Comparison of ENCODE assay signal across 19 cellular contexts in genomic region chr7:66193146-66193725, GRCh38.
"Had no signal": no experiment of that assay in that cellular context is flagged by ENCODE, and none has a peak within 500 bp of the region (broad histone marks: within the 10 kb centered on the region; RNA-seq: fewer than 3 reads in every experiment).

No MANE protein-coding gene starts in this region.

- H3K27ac Mint-ChIP-seq: mesothelial cell of epicardium had no signal

- H3K9me3 ChIP-seq: esophagus muscularis mucosa, heart right ventricle, left lung, lower lobe of right lung, mucosa of descending colon had no signal

- H3K4me1 Mint-ChIP-seq: mesothelial cell of epicardium had no signal

- H3K27me3 ChIP-seq: dorsolateral prefrontal cortex, foreskin keratinocyte, heart right ventricle, left lung had no signal

- ATAC-seq: foreskin keratinocyte, heart right ventricle, left cardiac atrium, left lung, left ventricle myocardium superior, lower lobe of right lung, mucosa of descending colon had no signal

- H3K4me3 ChIP-seq: coronary artery, dorsolateral prefrontal cortex, esophagus muscularis mucosa, heart right ventricle, left lung, lower lobe of right lung, mucosa of descending colon had no signal

- H3K4me3 Mint-ChIP-seq: mesothelial cell of epicardium, naive B cell had no signal

- H3K36me3 ChIP-seq: esophagus muscularis mucosa, heart right ventricle, left lung, lower lobe of right lung had no signal

- H3K4me1 ChIP-seq: esophagus muscularis mucosa, foreskin keratinocyte, heart right ventricle, left lung, lower lobe of right lung had no signal

- H3K9me3 Mint-ChIP-seq: mesothelial cell of epicardium, naive B cell had no signal

- H3K27ac ChIP-seq: coronary artery, dorsolateral prefrontal cortex, esophagus muscularis mucosa, foreskin keratinocyte, heart right ventricle, left lung, lower lobe of right lung had no signal

- H3K36me3 Mint-ChIP-seq: mesothelial cell of epicardium, naive B cell had no signal

- DNase-seq: dermis blood vessel endothelial cell; dorsolateral prefrontal cortex; effector CD4-positive, alpha-beta T cell; effector memory CD4-positive, alpha-beta T cell; foreskin keratinocyte; glutamatergic neuron; head of caudate nucleus; heart right ventricle; hippocampal formation; left cardiac atrium; left lung; left ventricle myocardium superior; lower lobe of right lung; mesenchymal stem cell; mucosa of descending colon; naive B cell had no signal
